In genomic region chr6:105363100-105363754, GRCh38 we compare ENCODE assay signal across 9 cellular contexts. TPM values are rescaled to one million over a fixed set of nuclear protein-coding genes. Genes with fewer than 3 reads are reported as not detected.
DNase-seq lines count a peak whose midpoint lies in the region; ATAC-seq and TF ChIP-seq lines count a peak whose summit lies in the region.
"Had no signal": no experiment of that assay in that cellular context is flagged by ENCODE, and none has a peak within 500 bp of the region (broad histone marks: within the 10 kb centered on the region; RNA-seq: fewer than 3 reads in every experiment).

No MANE protein-coding gene starts in this region.

- H3K27me3 Mint-ChIP-seq in natural killer cell treated with Interleukin-12 subunit alpha and Interleukin-12 subunit beta and Interleukin-15 and Interleukin-18, amount 100 ng/mL, for 72 hours: no peaks in the 10 kb centered on the region
- H3K27me3 Mint-ChIP-seq in natural killer cell (ENCODE audit: low read depth in 2 of 2): no peaks in the 10 kb centered on the region

- H3K36me3 Mint-ChIP-seq in natural killer cell treated with Interleukin-12 subunit alpha and Interleukin-12 subunit beta and Interleukin-15 and Interleukin-18, amount 100 ng/mL, for 72 hours: peaks cover 32% of the 10 kb centered on the region
- H3K36me3 Mint-ChIP-seq in natural killer cell: no peaks in the 10 kb centered on the region

- DNase-seq in natural killer cell treated with Interleukin-12 subunit alpha and Interleukin-12 subunit beta and Interleukin-15 and Interleukin-18, amount 100 ng/mL, for 72 hours (ENCODE audit: low spot score): no peak
- no peak for DNase-seq in natural killer cell
- peak; percentile 12 for DNase-seq in SK-N-DZ (ENCODE audit: low spot score)
- DNase-seq in glomerular visceral epithelial cell (ENCODE audit: extremely low spot score): peak; percentile 26
- no peak for DNase-seq in islet precursor cell
- no peak for DNase-seq in GM19240 (ENCODE audit: insufficient read length, low spot score)

- H3K4me1 Mint-ChIP-seq in natural killer cell treated with Interleukin-12 subunit alpha and Interleukin-12 subunit beta and Interleukin-15 and Interleukin-18, amount 100 ng/mL, for 72 hours (ENCODE audit: low read depth in 2 of 2): peaks cover 34% of the 10 kb centered on the region in 2 donors
- H3K4me1 Mint-ChIP-seq in natural killer cell: peaks cover 33 to 38% of the 10 kb centered on the region in 2 donors

- peak overlapping the region in 1 of 2 donors; percentile 10 for H3K27ac Mint-ChIP-seq in natural killer cell treated with Interleukin-12 subunit alpha and Interleukin-12 subunit beta and Interleukin-15 and Interleukin-18, amount 100 ng/mL, for 72 hours
- peak overlapping the region in 1 of 2 donors; percentile 63 for H3K27ac Mint-ChIP-seq in natural killer cell

- ATAC-seq in natural killer cell treated with Interleukin-12 subunit alpha and Interleukin-12 subunit beta and Interleukin-15 and Interleukin-18, amount 100 ng/mL, for 72 hours: no peak
- no peak for ATAC-seq in natural killer cell
- ATAC-seq in HG02885 (IDR thresholded peaks at IDR 0.05; ENCODE audit: poor library complexity, unreplicated experiment): no peak
- no peak for ATAC-seq in GM21390 (IDR thresholded peaks at IDR 0.05; ENCODE audit: unreplicated experiment)
- ATAC-seq: activated naive CD4-positive, alpha-beta T cell treated with anti-CD3 and anti-CD28 coated beads, Interleukin-2, amount 50 U/mL, for 72 hours had no signal

- H3K4me3 Mint-ChIP-seq in natural killer cell treated with Interleukin-12 subunit alpha and Interleukin-12 subunit beta and Interleukin-15 and Interleukin-18, amount 100 ng/mL, for 72 hours: peak overlapping the region; percentile 46
- no peak overlapping the region for H3K4me3 Mint-ChIP-seq in natural killer cell

- H3K9me3 Mint-ChIP-seq in natural killer cell treated with Interleukin-12 subunit alpha and Interleukin-12 subunit beta and Interleukin-15 and Interleukin-18, amount 100 ng/mL, for 72 hours: no peaks in the 10 kb centered on the region
- H3K9me3 Mint-ChIP-seq in natural killer cell: no peaks in the 10 kb centered on the region
- H3K9me3 Mint-ChIP-seq: activated naive CD4-positive, alpha-beta T cell treated with anti-CD3 and anti-CD28 coated beads, Interleukin-2, amount 50 U/mL, for 72 hours had no signal

- TF ChIP-seq CTCF in natural killer cell (IDR thresholded peaks at IDR 0.05): no peak

- intact Hi-C loops in natural killer cell (cut with micrococcal nuclease): no loop called here

RNA-seq across cellular contexts. Expression of gene PREP, which starts 39.7 kb away (rescaled TPM):
- 10 to 100 TPM; 48.1 to 61.0 TPM for total RNA-seq in natural killer cell treated with Interleukin-12 subunit alpha and Interleukin-12 subunit beta and Interleukin-15 and Interleukin-18, amount 100 ng/mL, for 72 hours
- total RNA-seq in natural killer cell: 10 to 100 TPM; 30.0 to 42.9 (median 37.1) TPM
- polyA plus RNA-seq in SK-N-DZ (2014; cell fraction: cytosol; rRNA removed): 30.3 and 32.9 TPM in 2 replicates
- polyA plus RNA-seq in SK-N-DZ (2014; cell fraction: nucleus; rRNA removed): 19.3 and 23.5 TPM in 2 replicates

Comparison
In these comparisons a context has a peak if more than half of its experiments do, and no peak if none do; other contexts are left out.
1. DNase-seq: peak in SK-N-DZ (single experiment) and glomerular visceral epithelial cell (single experiment); none in natural killer cell treated with Interleukin-12 subunit alpha and Interleukin-12 subunit beta and Interleukin-15 and Interleukin-18, amount 100 ng/mL, for 72 hours (single experiment), natural killer cell (single experiment), islet precursor cell (single experiment) and GM19240 (single experiment).